In the genomic region with DNA sequence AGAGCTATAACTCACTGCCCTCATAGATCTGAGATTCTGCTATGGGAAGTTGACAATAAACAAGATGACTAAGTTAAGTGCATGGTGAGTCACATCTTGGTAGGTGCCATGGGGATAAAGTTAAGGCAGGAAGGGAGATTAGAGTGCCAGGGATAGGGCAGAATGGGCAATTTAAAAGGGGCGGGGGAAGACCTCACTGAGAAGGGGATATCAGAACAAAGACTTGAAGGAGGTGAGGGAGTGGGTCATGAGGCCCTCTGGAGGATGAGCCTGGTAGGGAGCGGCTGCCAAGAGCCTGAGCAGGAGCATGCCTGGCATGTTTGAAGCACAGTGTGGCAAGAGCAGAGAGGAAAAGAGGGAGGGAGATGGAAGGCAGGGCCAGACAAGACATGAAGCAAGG, we compare ENCODE assay signal across 1 cellular context.
TF ChIP-seq lines count a peak whose summit lies in the region.

No MANE protein-coding gene starts in this region.

TF ChIP-seq in GM23338, 12 proteins besides CTCF, POLR2A, EP300 and RAD21 (continued from another document):
- TF ChIP-seq, protein P1, sequence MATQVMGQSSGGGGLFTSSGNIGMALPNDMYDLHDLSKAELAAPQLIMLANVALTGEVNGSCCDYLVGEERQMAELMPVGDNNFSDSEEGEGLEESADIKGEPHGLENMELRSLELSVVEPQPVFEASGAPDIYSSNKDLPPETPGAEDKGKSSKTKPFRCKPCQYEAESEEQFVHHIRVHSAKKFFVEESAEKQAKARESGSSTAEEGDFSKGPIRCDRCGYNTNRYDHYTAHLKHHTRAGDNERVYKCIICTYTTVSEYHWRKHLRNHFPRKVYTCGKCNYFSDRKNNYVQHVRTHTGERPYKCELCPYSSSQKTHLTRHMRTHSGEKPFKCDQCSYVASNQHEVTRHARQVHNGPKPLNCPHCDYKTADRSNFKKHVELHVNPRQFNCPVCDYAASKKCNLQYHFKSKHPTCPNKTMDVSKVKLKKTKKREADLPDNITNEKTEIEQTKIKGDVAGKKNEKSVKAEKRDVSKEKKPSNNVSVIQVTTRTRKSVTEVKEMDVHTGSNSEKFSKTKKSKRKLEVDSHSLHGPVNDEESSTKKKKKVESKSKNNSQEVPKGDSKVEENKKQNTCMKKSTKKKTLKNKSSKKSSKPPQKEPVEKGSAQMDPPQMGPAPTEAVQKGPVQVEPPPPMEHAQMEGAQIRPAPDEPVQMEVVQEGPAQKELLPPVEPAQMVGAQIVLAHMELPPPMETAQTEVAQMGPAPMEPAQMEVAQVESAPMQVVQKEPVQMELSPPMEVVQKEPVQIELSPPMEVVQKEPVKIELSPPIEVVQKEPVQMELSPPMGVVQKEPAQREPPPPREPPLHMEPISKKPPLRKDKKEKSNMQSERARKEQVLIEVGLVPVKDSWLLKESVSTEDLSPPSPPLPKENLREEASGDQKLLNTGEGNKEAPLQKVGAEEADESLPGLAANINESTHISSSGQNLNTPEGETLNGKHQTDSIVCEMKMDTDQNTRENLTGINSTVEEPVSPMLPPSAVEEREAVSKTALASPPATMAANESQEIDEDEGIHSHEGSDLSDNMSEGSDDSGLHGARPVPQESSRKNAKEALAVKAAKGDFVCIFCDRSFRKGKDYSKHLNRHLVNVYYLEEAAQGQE (IDR thresholded peaks at IDR 0.05; ENCODE audit: unreplicated experiment) = no peak
- TF ChIP-seq POLR2AphosphoS5 (IDR thresholded peaks at IDR 0.05; ENCODE audit: low read depth) (no peak), JUNB (IDR thresholded peaks at IDR 0.05; ENCODE audit: unreplicated experiment) (no peak), EZH2 (IDR thresholded peaks at IDR 0.05; ENCODE audit: low read depth, unreplicated experiment) (no peak), NANOG (IDR thresholded peaks at IDR 0.05; ENCODE audit: borderline replicate concordance) (no peak)
TF ChIP-seq in GM23338: peak in this region for 0.
